17 cellular contexts compared by ENCODE assay signal in the genomic region with DNA sequence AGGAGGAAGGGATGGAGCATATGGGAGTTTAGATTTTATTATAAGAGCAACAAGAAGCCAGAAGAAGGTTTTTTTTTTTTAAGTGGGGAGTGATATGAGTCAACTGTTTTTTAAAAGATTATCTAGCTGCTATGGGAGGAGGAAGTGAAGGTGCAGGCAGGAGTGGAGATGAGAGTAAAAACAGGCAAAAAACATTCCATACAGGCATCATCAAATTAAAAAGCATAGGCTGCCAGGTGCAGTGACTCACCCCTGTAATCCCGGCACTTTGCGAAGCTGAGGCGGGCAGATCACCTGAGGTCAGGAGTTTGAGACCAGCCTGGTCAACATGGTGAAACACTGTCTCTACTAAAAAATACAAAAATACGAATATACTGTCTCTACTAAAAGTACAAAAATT.
DNase-seq lines count a peak whose midpoint lies in the region; ATAC-seq and TF ChIP-seq lines count a peak whose summit lies in the region.
"Had no signal": no experiment of that assay in that cellular context is flagged by ENCODE, and none has a peak within 500 bp of the region (broad histone marks: within the 10 kb centered on the region; RNA-seq: fewer than 3 reads in every experiment).

No MANE protein-coding gene starts in this region.

- no peak overlapping the region for H2AFZ ChIP-seq in OCI-LY3 (ENCODE audit: low read depth, low read length)
- H2AFZ ChIP-seq: GM23338 had no signal

- peak overlapping the region; percentile 30 for H3K4me3 ChIP-seq in OCI-LY3 (ENCODE audit: low read length)
- no peak overlapping the region for H3K4me3 ChIP-seq in body of pancreas
- H3K4me3 ChIP-seq: GM12878, GM23338 had no signal

- no peak for TF ChIP-seq POLR2A in body of pancreas (IDR thresholded peaks at IDR 0.05)

- H3K79me2 ChIP-seq in OCI-LY3 (ENCODE audit: low read length): no peaks in the 10 kb centered on the region

- peaks cover 5% of the 10 kb centered on the region for H3K36me3 ChIP-seq in OCI-LY3 (replicated peaks; ENCODE audit: low read depth, low read length)
- H3K36me3 ChIP-seq in body of pancreas (replicated peaks in 1 of 2; ENCODE audit: insufficient read depth in 1 of 2, low read depth in 2 of 2): no peaks in the 10 kb centered on the region

- H3K9me3 ChIP-seq in OCI-LY3 (ENCODE audit: insufficient read depth, low read length): peaks cover 10% of the 10 kb centered on the region; the same call in 1 of the 2 replicates
- no peaks in the 10 kb centered on the region for H3K9me3 ChIP-seq in body of pancreas

- H3K4me1 ChIP-seq in OCI-LY3 (ENCODE audit: low read length) (peaks cover 45% of the 10 kb centered on the region), foreskin keratinocyte (no peaks in the 10 kb centered on the region), body of pancreas (no peaks in the 10 kb centered on the region)

- H3K27ac ChIP-seq in OCI-LY3 (ENCODE audit: low read length): peak overlapping the region; percentile 72
- no peak overlapping the region for H3K27ac ChIP-seq in foreskin keratinocyte
- no peak overlapping the region for H3K27ac ChIP-seq in body of pancreas

- peak overlapping the region; percentile 64 for H3K4me2 ChIP-seq in OCI-LY3 (ENCODE audit: low read length)
- H3K4me2 ChIP-seq: GM23338 had no signal

- peak overlapping the region; percentile 23; the same call in 1 of the 2 replicates for H3K9ac ChIP-seq in OCI-LY3 (ENCODE audit: low read length)

- no peaks in the 10 kb centered on the region for H4K20me1 ChIP-seq in OCI-LY3 (ENCODE audit: insufficient read depth, low read length)

- no peaks in the 10 kb centered on the region for H3K27me3 ChIP-seq in OCI-LY3 (ENCODE audit: low read depth, low read length)
- no peaks in the 10 kb centered on the region for H3K27me3 ChIP-seq in foreskin keratinocyte
- H3K27me3 ChIP-seq in body of pancreas: no peaks in the 10 kb centered on the region

- WGBS in body of pancreas, 2 donors: 79 to 83% methylated on average over 4 of the region's 4 CpGs

- ATAC-seq in foreskin keratinocyte: peak; percentile 39
- no peak for ATAC-seq in body of pancreas
- ATAC-seq in HG03095 (IDR thresholded peaks at IDR 0.05; ENCODE audit: unreplicated experiment): no peak
- ATAC-seq: GM12878, GM23338 had no signal

- DNase-seq in foreskin keratinocyte: peak; percentile 21 to 52
- DNase-seq in putamen (ENCODE audit: low spot score): peak; percentile 36
- no peak for DNase-seq in DMS53 (lab: John Stamatoyannopoulos, UW)
- no peak for DNase-seq in body of pancreas
- DNase-seq: C1 segment of cervical spinal cord; CD4-positive, alpha-beta memory T cell; COR-L47; DMS153; DMS79; EL; GDM1; H7; HCEC 1CT had no signal

- intact Hi-C loops in body of pancreas (cut with DNase I): no loop called here

- TF ChIP-seq CTCF in OCI-LY3 (IDR thresholded peaks at IDR 0.05; ENCODE audit: low read depth, low read length): no peak
- no peak for TF ChIP-seq CTCF in foreskin keratinocyte (conservative IDR thresholded peaks at IDR 0.05)
- no peak for TF ChIP-seq CTCF in body of pancreas (IDR thresholded peaks at IDR 0.05)

Comparison
In these comparisons a context has a peak if more than half of its experiments do, and no peak if none do; other contexts are left out.
1. DNase-seq: peak in foreskin keratinocyte (2 of 2) and putamen (single experiment); none in DMS53 (single experiment) and body of pancreas (0 of 4).